Comparison of ENCODE assay signal across 28 cellular contexts in genomic region chr11:92386577-92386976, GRCh38.
"Had no signal": no experiment of that assay in that cellular context is flagged by ENCODE, and none has a peak within 500 bp of the region (broad histone marks: within the 10 kb centered on the region; RNA-seq: fewer than 3 reads in every experiment).

No MANE protein-coding gene starts in this region.

- DNase-seq: naive thymus-derived CD4-positive, alpha-beta T cell; natural killer cell; occipital lobe; ovary; posterior cingulate gyrus; psoas muscle; right cardiac atrium; right lobe of liver; stimulated activated CD4-positive, alpha-beta T cell treated with anti-CD3 and anti-CD28 coated beads, Interleukin-15, amount 100 ng/mL, for 24 hours; stimulated activated CD4-positive, alpha-beta T cell treated with anti-CD3 and anti-CD28 coated beads, Interleukin-2, amount 100 ng/mL, for 24 hours; stimulated activated CD4-positive, alpha-beta T cell treated with anti-CD3 and anti-CD28 coated beads, Interleukin-2, amount 100 ng/mL, for 48 hours; stimulated activated CD4-positive, alpha-beta T cell treated with anti-CD3 and anti-CD28 coated beads, Interleukin-4, amount 100 ng/mL, for 24 hours; stimulated activated naive B cell treated with anti-CD40 and anti-IgM and Interleukin-4, amounts not matched to agents 10 μg/mL and 1 μg/mL and 100 μg/mL, for 72 hours; stimulated activated naive CD4-positive, alpha-beta T cell treated with Interleukin-2 at 50 U/mL for 16 hours; stomach; thyroid gland; trophoblast cell; upper lobe of left lung had no signal

- ATAC-seq: naive thymus-derived CD4-positive, alpha-beta T cell; natural killer cell; psoas muscle; right cardiac atrium; right lobe of liver; stimulated activated effector memory CD8-positive, alpha-beta T cell treated with anti-CD3 and anti-CD28 coated beads, Interleukin-12 subunit alpha, Interleukin-12 subunit beta, amount 100 ng/mL, for 72 hours; stimulated activated naive B cell treated with anti-CD40 and anti-IgM and Interleukin-4, amounts not matched to agents 10 μg/mL and 1 μg/mL and 100 μg/mL, for 72 hours had no signal

- H3K4me2 ChIP-seq: neural progenitor cell had no signal

- H3K27me3 ChIP-seq: neural progenitor cell, ovary, right lobe of liver, stomach, thyroid gland, tibial nerve, upper lobe of left lung, vagina had no signal

- H3K36me3 ChIP-seq: neural progenitor cell, ovary, right lobe of liver, stomach, thoracic aorta, thyroid gland, tibial nerve, upper lobe of left lung, vagina had no signal

- H3K27ac Mint-ChIP-seq: naive thymus-derived CD4-positive, alpha-beta T cell; natural killer cell; nephron; neural progenitor cell; progenitor cell of endocrine pancreas; stimulated activated effector memory CD8-positive, alpha-beta T cell treated with anti-CD3 and anti-CD28 coated beads, Interleukin-12 subunit alpha, Interleukin-12 subunit beta, amount 100 ng/mL, for 72 hours; stimulated activated naive B cell treated with anti-CD40 and anti-IgM and Interleukin-4, amounts not matched to agents 10 μg/mL and 1 μg/mL and 100 μg/mL, for 72 hours; stimulated activated naive CD8-positive, alpha-beta T cell treated with anti-CD3 and anti-CD28 coated beads, Interleukin-15, Interleukin-2, amounts not matched to agents 100 ng/mL and 50 ng/mL, for 24 hours had no signal

- H3K4me1 ChIP-seq: parathyroid adenoma, psoas muscle, right lobe of liver, thyroid gland, upper lobe of left lung had no signal

- H3K9me3 ChIP-seq: ovary, psoas muscle, right lobe of liver, stomach, thoracic aorta, thyroid gland, tibial nerve, upper lobe of left lung, vagina had no signal

- H3K9ac ChIP-seq: neural progenitor cell, parathyroid adenoma had no signal

- H3K4me3 Mint-ChIP-seq: naive thymus-derived CD4-positive, alpha-beta T cell; natural killer cell; nephron; neural progenitor cell; stimulated activated effector memory CD8-positive, alpha-beta T cell treated with anti-CD3 and anti-CD28 coated beads, Interleukin-12 subunit alpha, Interleukin-12 subunit beta, amount 100 ng/mL, for 72 hours; stimulated activated naive B cell treated with anti-CD40 and anti-IgM and Interleukin-4, amounts not matched to agents 10 μg/mL and 1 μg/mL and 100 μg/mL, for 72 hours; stimulated activated naive CD8-positive, alpha-beta T cell treated with anti-CD3 and anti-CD28 coated beads, Interleukin-15, Interleukin-2, amounts not matched to agents 100 ng/mL and 50 ng/mL, for 24 hours had no signal

- H3K27ac ChIP-seq: neural progenitor cell, ovary, parathyroid adenoma, psoas muscle, right lobe of liver, skin epidermis, stomach, thoracic aorta, thyroid gland, tibial nerve, upper lobe of left lung, vagina had no signal

- H3K79me2 ChIP-seq: parathyroid adenoma had no signal

- H3K27me3 Mint-ChIP-seq: naive thymus-derived CD4-positive, alpha-beta T cell; progenitor cell of endocrine pancreas had no signal

- H3K9me3 Mint-ChIP-seq: nephron; neural progenitor cell; stimulated activated naive CD8-positive, alpha-beta T cell treated with anti-CD3 and anti-CD28 coated beads, Interleukin-15, Interleukin-2, amounts not matched to agents 100 ng/mL and 50 ng/mL, for 24 hours had no signal

- H3K36me3 Mint-ChIP-seq: natural killer cell; neural progenitor cell; stimulated activated effector memory CD8-positive, alpha-beta T cell treated with anti-CD3 and anti-CD28 coated beads, Interleukin-12 subunit alpha, Interleukin-12 subunit beta, amount 100 ng/mL, for 72 hours; stimulated activated naive B cell treated with anti-CD40 and anti-IgM and Interleukin-4, amounts not matched to agents 10 μg/mL and 1 μg/mL and 100 μg/mL, for 72 hours had no signal

- H3K4me1 Mint-ChIP-seq: naive thymus-derived CD4-positive, alpha-beta T cell; natural killer cell; stimulated activated effector memory CD8-positive, alpha-beta T cell treated with anti-CD3 and anti-CD28 coated beads, Interleukin-12 subunit alpha, Interleukin-12 subunit beta, amount 100 ng/mL, for 72 hours; stimulated activated naive B cell treated with anti-CD40 and anti-IgM and Interleukin-4, amounts not matched to agents 10 μg/mL and 1 μg/mL and 100 μg/mL, for 72 hours had no signal

- H3K4me3 ChIP-seq: neural progenitor cell, ovary, psoas muscle, right lobe of liver, skin epidermis, stomach, thoracic aorta, thyroid gland, tibial nerve, upper lobe of left lung, vagina had no signal

- H2AFZ ChIP-seq: neural progenitor cell, parathyroid adenoma had no signal
